In the genomic region with DNA sequence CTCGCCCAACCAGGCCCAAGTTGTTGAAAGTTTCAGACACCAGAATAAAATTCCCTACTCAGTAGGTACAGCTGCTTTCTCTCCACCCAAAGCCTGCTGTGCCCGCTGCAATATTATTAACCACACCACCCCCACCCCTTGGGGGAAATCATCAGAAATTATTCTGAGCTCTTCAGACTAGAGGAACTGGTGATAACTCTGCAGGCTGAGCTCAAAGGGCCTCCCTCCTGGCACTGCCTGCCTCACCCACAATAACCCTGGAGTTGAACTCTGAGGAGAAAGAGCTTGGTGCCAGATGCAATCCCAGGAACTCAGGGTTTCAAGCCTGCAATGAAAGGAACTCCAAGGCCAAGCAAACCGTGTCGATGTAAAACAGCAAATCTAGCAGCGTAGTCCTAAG, we compare ENCODE assay signal across 23 cellular contexts.
"Had no signal": no experiment of that assay in that cellular context is flagged by ENCODE, and none has a peak within 500 bp of the region (broad histone marks: within the 10 kb centered on the region; RNA-seq: fewer than 3 reads in every experiment).

No MANE protein-coding gene starts in this region.

- H3K9me3 ChIP-seq: breast epithelium, left lung, pancreas, prostate gland, thoracic aorta had no signal

- H3K27me3 ChIP-seq: left lung, pancreas had no signal

- DNase-seq: activated CD4-positive, alpha-beta T cell treated with anti-CD3 and anti-CD28 coated beads, Interleukin-2, amount 10 ng/mL, durations not matched to agents 24 days and 14 days; activated CD8-positive, alpha-beta T cell treated with anti-CD3 and anti-CD28 coated beads for 36 hours; activated gamma-delta T cell treated with Interleukin-2 at 50 U/mL for 16 hours; activated naive CD4-positive, alpha-beta T cell treated with anti-CD3 and anti-CD28 coated beads, Interleukin-2, amount 50 U/mL, for 16 hours; activated T-cell treated with anti-CD3 and anti-CD28 coated beads, Interleukin-2, amount 50 U/mL, for 4 hours; amygdala; endodermal cell; foreskin fibroblast; kidney glomerular epithelial cell; left lung; naive thymus-derived CD4-positive, alpha-beta T cell; nucleus accumbens; pancreas; spleen; stimulated activated naive CD4-positive, alpha-beta T cell treated with Interleukin-2 at 50 U/mL for 16 hours; T-helper 9 cell; WERI-Rb-1 had no signal

- ATAC-seq: activated CD4-positive, CD25-positive, alpha-beta regulatory T cell treated with anti-CD3 and anti-CD28 coated beads, Interleukin-2, amount 50 U/mL, for 24 hours; activated CD8-positive, alpha-beta T cell treated with anti-CD3 and anti-CD28 coated beads for 36 hours; activated T-cell treated with anti-CD3 and anti-CD28 coated beads, Interleukin-2, amount 50 U/mL, for 4 hours; activated T-helper 17 cell treated with anti-CD3 and anti-CD28 coated beads, Interleukin-2, amount 50 U/mL, for 72 hours; esophagus mucosa; left lung; naive thymus-derived CD4-positive, alpha-beta T cell; pancreas had no signal

- H3K4me3 ChIP-seq: breast epithelium, left lung, pancreas, prostate gland, spleen, thoracic aorta had no signal

- H3K4me1 ChIP-seq: breast epithelium, pancreas, prostate gland, spleen had no signal

- H3K36me3 ChIP-seq: breast epithelium, left lung, pancreas, prostate gland, spleen, thoracic aorta, WERI-Rb-1 had no signal

- H3K27ac ChIP-seq: breast epithelium, left lung, pancreas, prostate gland, thoracic aorta, WERI-Rb-1 had no signal
